Comparison of ENCODE assay signal across 9 cellular contexts in genomic region chr17:40485851-40486512, GRCh38. TPM values are rescaled to one million over a fixed set of nuclear protein-coding genes. Genes with fewer than 3 reads are reported as not detected.
DNase-seq lines count a peak whose midpoint lies in the region; ATAC-seq and TF ChIP-seq lines count a peak whose summit lies in the region.
"Had no signal": no experiment of that assay in that cellular context is flagged by ENCODE, and none has a peak within 500 bp of the region (broad histone marks: within the 10 kb centered on the region; RNA-seq: fewer than 3 reads in every experiment).

No MANE protein-coding gene starts in this region.

- no peak overlapping the region for H4K8ac ChIP-seq in trophoblast cell (ENCODE audit: low read depth, low read length)

- H3K9me3 ChIP-seq in duodenal mucosa (ENCODE audit: control insufficient read depth in 1 of 2, low read length in 2 of 2), result no peaks in the 10 kb centered on the region
- H3K9me3 ChIP-seq in trophoblast cell (ENCODE audit: insufficient read depth, low read depth, low read length), result no peaks in the 10 kb centered on the region

- no peak overlapping the region for H2AFZ ChIP-seq in trophoblast cell (ENCODE audit: insufficient read depth, low read length, poor library complexity)
- H2AFZ ChIP-seq: parathyroid adenoma had no signal

- H3K4me1 Mint-ChIP-seq in HFFc6 (ENCODE audit: low read depth), result peaks cover 83% of the 10 kb centered on the region

- CTCF ChIA-PET in GM10248 (lab: Yijun Ruan, JAX), result interaction anchor here (1.9 kb wide), 1 partner anchor 10 kb away, joined by 6 read pairs; no protein-coding TSS in a partner anchor

- H4K91ac ChIP-seq in trophoblast cell (ENCODE audit: low read depth, low read length), result peak overlapping the region; percentile 42

- H3K27ac ChIP-seq in duodenal mucosa (ENCODE audit: low read depth, low read length) (peak overlapping the region; percentile 13), trophoblast cell (ENCODE audit: low read depth, low read length) (peak overlapping the region; percentile 50)
- H3K27ac ChIP-seq: parathyroid adenoma had no signal

- peak; percentile 90 for ATAC-seq in SK-N-SH treated with all-trans-retinoic acid at 6 μM for 48 hours

- H3K9me3 Mint-ChIP-seq in HFFc6, result no peaks in the 10 kb centered on the region

- H2BK120ac ChIP-seq in trophoblast cell (ENCODE audit: insufficient read depth, low read length, poor library complexity), result peak overlapping the region; percentile 14

- H3K4me2 ChIP-seq in trophoblast cell (ENCODE audit: low read length), result peak overlapping the region; percentile 25

- H3K4me3 ChIP-seq in duodenal mucosa (ENCODE audit: low read depth in 1 of 2, low read length in 2 of 2) (no peak overlapping the region), trophoblast cell (ENCODE audit: low read depth, low read length) (no peak overlapping the region)

- H3K14ac ChIP-seq in trophoblast cell (ENCODE audit: low read length), result peak overlapping the region; percentile 26

- H4K12ac ChIP-seq in trophoblast cell (ENCODE audit: low read depth, low read length), result no peak overlapping the region

- no peaks in the 10 kb centered on the region for H3K36me3 ChIP-seq in duodenal mucosa (ENCODE audit: control insufficient read depth in 1 of 2, insufficient read depth in 2 of 2, low read length in 2 of 2)
- no peaks in the 10 kb centered on the region for H3K36me3 ChIP-seq in trophoblast cell (ENCODE audit: control insufficient read depth in 1 of 2, insufficient read depth in 2 of 2, low read length in 2 of 2)

- H3K4me1 ChIP-seq in duodenal mucosa (ENCODE audit: control insufficient read depth in 1 of 2, insufficient read depth in 2 of 2, low read length in 2 of 2) (peaks cover 0 to 1% of the 10 kb centered on the region in 2 donors), trophoblast cell (ENCODE audit: control insufficient read depth in 1 of 2, insufficient read depth in 2 of 2, low read length in 2 of 2) (peaks cover 28 to 39% of the 10 kb centered on the region in 2 experiments)
- H3K4me1 ChIP-seq: parathyroid adenoma had no signal

- peaks cover 10% of the 10 kb centered on the region for H3K79me1 ChIP-seq in trophoblast cell (ENCODE audit: low read length)

- H3K79me2 ChIP-seq in trophoblast cell (ENCODE audit: control insufficient read depth, insufficient read depth, low read length, poor library complexity), result no peaks in the 10 kb centered on the region
- H3K79me2 ChIP-seq: parathyroid adenoma had no signal

- no CpG with 5 or more reads among the region's 17 CpGs for WGBS in trophoblast cell (ENCODE audit: extremely low coverage, insufficient coverage, insufficient read length)

- POLR2A ChIA-PET in GM10248 (lab: Yijun Ruan, JAX), result no interaction called here

- H2AK5ac ChIP-seq in trophoblast cell (ENCODE audit: low read length), result no peak overlapping the region

- peak overlapping the region; percentile 52 for H2BK5ac ChIP-seq in trophoblast cell (ENCODE audit: low read depth, low read length, poor library complexity)

- DNase-seq in HFFc6 (peak; percentile 98), trophoblast cell (peak; percentile 70 to 72), NCI-H82 (lab: John Stamatoyannopoulos, UW) (no peak), GM10248 (ENCODE audit: extremely low spot score) (no peak), D341Med (ENCODE audit: low spot score) (no peak)
- DNase-seq in activated CD8-positive, alpha-beta memory T cell treated with anti-CD3 and anti-CD28 coated beads for 24 hours, result no peak

- 0 out of 2 replicates have a peak, but pooled peaks cover 2% of the 10 kb centered on the region for H3K27me3 Mint-ChIP-seq in HFFc6 (ENCODE audit: insufficient read depth)

- peak overlapping the region; percentile 19 for H2BK12ac ChIP-seq in trophoblast cell (ENCODE audit: low read length)

- TF ChIP-seq CTCF in HFFc6 (IDR thresholded peaks at IDR 0.05) (no peak), GM10248 (IDR thresholded peaks at IDR 0.05; ENCODE audit: control extremely low read depth, extremely low read depth, low read depth, missing control alignments) (no peak)

- H3K9ac ChIP-seq in duodenal mucosa (ENCODE audit: low read depth in 1 of 2, low read length in 2 of 2) (no peak overlapping the region), trophoblast cell (ENCODE audit: low read length) (no peak overlapping the region)
- H3K9ac ChIP-seq: parathyroid adenoma had no signal

- no peak overlapping the region for H3K18ac ChIP-seq in trophoblast cell (ENCODE audit: low read length)

- no peak overlapping the region for H3K23ac ChIP-seq in trophoblast cell (ENCODE audit: low read length)

- no peak overlapping the region for H3K4ac ChIP-seq in trophoblast cell (ENCODE audit: low read depth, low read length)

- H3K27me3 ChIP-seq in duodenal mucosa (ENCODE audit: control insufficient read depth in 1 of 2, insufficient read depth in 2 of 2, low read length in 2 of 2), result no peaks in the 10 kb centered on the region
- H3K27me3 ChIP-seq in trophoblast cell (ENCODE audit: insufficient read depth, low read length), result no peaks in the 10 kb centered on the region

- peak overlapping the region; percentile 73 for H3K4me3 Mint-ChIP-seq in HFFc6

- peak overlapping the region; percentile 97 for H3K27ac Mint-ChIP-seq in HFFc6

- H3K36me3 Mint-ChIP-seq in HFFc6 (ENCODE audit: low read depth), result no peaks in the 10 kb centered on the region

TF ChIP-seq in SK-N-SH treated with all-trans-retinoic acid at 6 μM for 48 hours, 23 proteins besides CTCF, POLR2A, EP300 and RAD21 (continues in another document):
- no peak for TF ChIP-seq ZFP30 (CRISPR knock-in tag; IDR thresholded peaks at IDR 0.05)
- no peak for TF ChIP-seq RARB (CRISPR knock-in tag; IDR thresholded peaks at IDR 0.05)
- TF ChIP-seq PATZ1 (CRISPR knock-in tag; IDR thresholded peaks at IDR 0.05; ENCODE audit: borderline replicate concordance), result no peak
- TF ChIP-seq BACH2 (CRISPR knock-in tag; IDR thresholded peaks at IDR 0.05; ENCODE audit: borderline replicate concordance), result no peak
- no peak for TF ChIP-seq GLIS3 (CRISPR knock-in tag; IDR thresholded peaks at IDR 0.05)
- no peak for TF ChIP-seq CSRNP3 (CRISPR knock-in tag; IDR thresholded peaks at IDR 0.05)
- no peak for TF ChIP-seq CREB5 (CRISPR knock-in tag; IDR thresholded peaks at IDR 0.05; ENCODE audit: low read depth)
- no peak for TF ChIP-seq POU6F1 (CRISPR knock-in tag; IDR thresholded peaks at IDR 0.05; ENCODE audit: borderline replicate concordance, low read depth)
- TF ChIP-seq ZNF565 (CRISPR knock-in tag; conservative IDR thresholded peaks at IDR 0.05; ENCODE audit: low read depth), result no peak
- TF ChIP-seq ESRRG (CRISPR knock-in tag; IDR thresholded peaks at IDR 0.05), result no peak

RNA-seq across cellular contexts. Expression of gene TNS4, which starts 15.4 kb away (rescaled TPM):
- under 1 TPM in 1 of 6 experiments, not detected in 5; 0.17 TPM for total RNA-seq in HFFc6 (2021; fragmentation: NEBNext Ultra II Directional; extraction: Animal tissue kit (Norgen Biotek cat#: 25700))
- polyA plus RNA-seq in trophoblast cell (2013), result 0.79 and 1.1 TPM in 2 replicates

RNA-seq across cellular contexts. Expression of gene IGFBP4, which starts 42.7 kb away (rescaled TPM):
- 100 to 1,000 TPM; 575 to 816 (median 659) TPM for total RNA-seq in HFFc6 (2021; fragmentation: NEBNext Ultra II Directional; extraction: Animal tissue kit (Norgen Biotek cat#: 25700))
- polyA plus RNA-seq in trophoblast cell (2013), result 68.1 and 68.9 TPM in 2 replicates

Comparison
In these comparisons a context has a peak if more than half of its experiments do, and no peak if none do; other contexts are left out.
1. DNase-seq: peak in HFFc6 (single experiment) and trophoblast cell (2 of 2); none in NCI-H82 (single experiment), GM10248 (single experiment), activated CD8-positive, alpha-beta memory T cell treated with anti-CD3 and anti-CD28 coated beads for 24 hours (single experiment) and D341Med (single experiment).